Comparison of ENCODE assay signal across 23 cellular contexts in the genomic region with DNA sequence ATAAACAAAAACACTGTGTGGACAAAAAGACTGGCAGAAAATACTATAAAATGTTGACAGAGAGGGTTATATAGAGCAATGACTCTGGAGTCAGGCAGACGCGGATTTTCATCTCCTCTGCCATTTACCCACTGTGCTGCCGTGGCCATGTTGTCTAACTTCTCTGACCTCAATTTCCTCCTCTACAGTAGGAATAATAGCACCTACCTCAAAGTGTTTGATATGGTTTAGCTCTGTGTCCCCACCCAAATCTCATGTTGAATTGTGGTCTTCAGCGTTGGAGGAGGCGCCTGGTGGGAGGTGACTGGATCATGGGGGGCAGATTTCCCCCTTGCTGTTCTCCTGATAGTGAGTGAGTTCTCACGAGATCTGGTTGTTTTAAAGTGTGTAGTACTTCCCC.
"Had no signal": no experiment of that assay in that cellular context is flagged by ENCODE, and none has a peak within 500 bp of the region (broad histone marks: within the 10 kb centered on the region; RNA-seq: fewer than 3 reads in every experiment).

No MANE protein-coding gene starts in this region.

- DNase-seq: dermis blood vessel endothelial cell; dorsolateral prefrontal cortex; effector CD8-positive, alpha-beta T cell; effector memory CD8-positive, alpha-beta T cell; endodermal cell; erythroblast; foreskin keratinocyte; heart left ventricle; hypothalamus; left cardiac atrium; left lung; left ventricle myocardium superior; lower lobe of right lung; mesenchymal stem cell; mucosa of descending colon; naive B cell had no signal

- H3K9me3 Mint-ChIP-seq: endodermal cell, mesothelial cell of epicardium had no signal

- H3K36me3 Mint-ChIP-seq: immature natural killer cell, mesothelial cell of epicardium had no signal

- H3K36me3 ChIP-seq: gastroesophageal sphincter, heart left ventricle, left lung, lower lobe of right lung had no signal

- ATAC-seq: effector memory CD8-positive, alpha-beta T cell; esophagus mucosa; foreskin keratinocyte; gastroesophageal sphincter; heart left ventricle; left cardiac atrium; left lung; left ventricle myocardium superior; lower lobe of right lung; mucosa of descending colon had no signal

- H3K27ac ChIP-seq: coronary artery, dorsolateral prefrontal cortex, epithelial cell of prostate, foreskin keratinocyte, gastroesophageal sphincter, heart left ventricle, hepatocyte, left lung, lower lobe of right lung had no signal

- H3K4me3 Mint-ChIP-seq: effector memory CD8-positive, alpha-beta T cell; endodermal cell; immature natural killer cell; mesothelial cell of epicardium; naive B cell had no signal

- H3K4me3 ChIP-seq: coronary artery, dorsolateral prefrontal cortex, gastroesophageal sphincter, heart left ventricle, hepatocyte, left lung, lower lobe of right lung, mucosa of descending colon had no signal

- H3K4me1 ChIP-seq: foreskin keratinocyte, gastroesophageal sphincter, left lung, lower lobe of right lung had no signal

- H3K27ac Mint-ChIP-seq: effector memory CD8-positive, alpha-beta T cell; endodermal cell; mesothelial cell of epicardium had no signal

- H3K27me3 ChIP-seq: foreskin keratinocyte, hepatocyte, left lung had no signal

- H3K9me3 ChIP-seq: gastroesophageal sphincter, heart left ventricle, left lung, lower lobe of right lung, mucosa of descending colon had no signal

- H3K4me1 Mint-ChIP-seq: endodermal cell, mesothelial cell of epicardium, naive B cell had no signal
